11 cellular contexts compared by ENCODE assay signal in the genomic region with DNA sequence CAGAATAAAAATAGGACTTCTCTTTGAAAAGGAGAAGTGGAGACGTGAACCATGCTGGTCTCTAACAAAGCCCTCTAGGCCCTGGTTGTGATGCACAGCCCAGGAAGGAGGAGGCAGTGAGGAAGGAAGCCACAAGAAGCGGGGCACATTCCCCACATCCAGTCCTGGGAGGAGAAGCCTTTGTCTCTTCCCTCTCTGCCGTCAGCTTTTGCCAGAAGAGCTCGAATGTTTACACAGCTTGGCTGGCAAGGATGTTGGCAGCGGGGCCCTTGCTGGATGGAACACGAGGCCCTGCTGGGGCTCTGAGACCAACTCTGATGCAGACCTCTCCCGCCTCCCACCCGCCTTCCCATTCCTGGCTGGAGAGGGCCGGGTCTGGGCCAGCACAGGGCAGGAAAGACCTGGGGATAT.
DNase-seq lines count a peak whose midpoint lies in the region; ATAC-seq and TF ChIP-seq lines count a peak whose summit lies in the region.
"Had no signal": no experiment of that assay in that cellular context is flagged by ENCODE, and none has a peak within 500 bp of the region (broad histone marks: within the 10 kb centered on the region; RNA-seq: fewer than 3 reads in every experiment).

No MANE protein-coding gene starts in this region.

- peaks cover 13% of the 10 kb centered on the region for H3K4me1 Mint-ChIP-seq in endodermal cell
- H3K4me1 Mint-ChIP-seq in activated CD8-positive, alpha-beta memory T cell treated with anti-CD3 and anti-CD28 coated beads, Interleukin-2, amount 10 ng/mL, durations not matched to agents 7 days and 5 days = no peaks in the 10 kb centered on the region
- no peaks in the 10 kb centered on the region for H3K4me1 Mint-ChIP-seq in natural killer cell treated with Interleukin-12 subunit alpha and Interleukin-12 subunit beta and Interleukin-15 and Interleukin-18, amount 100 ng/mL, for 72 hours (ENCODE audit: low read depth in 2 of 2)
- H3K4me1 Mint-ChIP-seq: activated naive CD8-positive, alpha-beta T cell treated with anti-CD3 and anti-CD28 coated beads, Interleukin-2, amount 10 ng/mL, durations not matched to agents 7 days and 5 days had no signal

- no peak overlapping the region for H3K9ac ChIP-seq in endodermal cell (ENCODE audit: extremely low read depth, low read length, poor library complexity, severe bottlenecking)

- H3K36me3 Mint-ChIP-seq in endodermal cell (ENCODE audit: low read depth) = no peaks in the 10 kb centered on the region
- no peaks in the 10 kb centered on the region for H3K36me3 Mint-ChIP-seq in activated CD8-positive, alpha-beta memory T cell treated with anti-CD3 and anti-CD28 coated beads, Interleukin-2, amount 10 ng/mL, durations not matched to agents 7 days and 5 days
- no peaks in the 10 kb centered on the region for H3K36me3 Mint-ChIP-seq in natural killer cell treated with Interleukin-12 subunit alpha and Interleukin-12 subunit beta and Interleukin-15 and Interleukin-18, amount 100 ng/mL, for 72 hours
- H3K36me3 Mint-ChIP-seq: activated naive CD8-positive, alpha-beta T cell treated with anti-CD3 and anti-CD28 coated beads, Interleukin-2, amount 10 ng/mL, durations not matched to agents 7 days and 5 days had no signal

- CTCF ChIA-PET in activated CD8-positive, alpha-beta memory T cell treated with anti-CD3 and anti-CD28 coated beads, Interleukin-2, amount 10 ng/mL, durations not matched to agents 7 days and 5 days (lab: Charles Lee) = no interaction called here

- no peak overlapping the region for H3K27ac Mint-ChIP-seq in endodermal cell
- H3K27ac Mint-ChIP-seq in activated CD8-positive, alpha-beta memory T cell treated with anti-CD3 and anti-CD28 coated beads, Interleukin-2, amount 10 ng/mL, durations not matched to agents 7 days and 5 days = no peak overlapping the region
- H3K27ac Mint-ChIP-seq in natural killer cell treated with Interleukin-12 subunit alpha and Interleukin-12 subunit beta and Interleukin-15 and Interleukin-18, amount 100 ng/mL, for 72 hours = no peak overlapping the region
- H3K27ac Mint-ChIP-seq: activated naive CD8-positive, alpha-beta T cell treated with anti-CD3 and anti-CD28 coated beads, Interleukin-2, amount 10 ng/mL, durations not matched to agents 7 days and 5 days had no signal

- H3K9me3 ChIP-seq in endodermal cell (ENCODE audit: control insufficient read depth, low read length) (no peaks in the 10 kb centered on the region), prostate gland (no peaks in the 10 kb centered on the region)
- H3K9me3 ChIP-seq: tibial nerve had no signal

- H3K4me1 ChIP-seq in endodermal cell (ENCODE audit: control insufficient read depth, insufficient read depth, low read length) = peaks cover 8% of the 10 kb centered on the region
- no peaks in the 10 kb centered on the region for H3K4me1 ChIP-seq in prostate gland (replicated peaks)
- H3K4me1 ChIP-seq: tibial nerve had no signal

- H3K9me3 Mint-ChIP-seq in endodermal cell = no peaks in the 10 kb centered on the region
- no peaks in the 10 kb centered on the region for H3K9me3 Mint-ChIP-seq in activated CD8-positive, alpha-beta memory T cell treated with anti-CD3 and anti-CD28 coated beads, Interleukin-2, amount 10 ng/mL, durations not matched to agents 7 days and 5 days (ENCODE audit: low read depth)
- H3K9me3 Mint-ChIP-seq in natural killer cell treated with Interleukin-12 subunit alpha and Interleukin-12 subunit beta and Interleukin-15 and Interleukin-18, amount 100 ng/mL, for 72 hours = no peaks in the 10 kb centered on the region
- H3K9me3 Mint-ChIP-seq: activated naive CD8-positive, alpha-beta T cell treated with anti-CD3 and anti-CD28 coated beads, Interleukin-2, amount 10 ng/mL, durations not matched to agents 7 days and 5 days had no signal

- 85 to 87% methylated on average over 6 to 9 of the region's 9 CpGs for WGBS in endodermal cell (ENCODE audit: insufficient coverage in 1 of 2, insufficient read length in 1 of 2), 2 experiments
- WGBS in prostate gland = 30% methylated on average over 9 of the region's 9 CpGs

- no peak for ATAC-seq in activated CD8-positive, alpha-beta memory T cell treated with anti-CD3 and anti-CD28 coated beads, Interleukin-2, amount 10 ng/mL, durations not matched to agents 7 days and 5 days
- ATAC-seq in HG02884 (IDR thresholded peaks at IDR 0.05; ENCODE audit: unreplicated experiment) = no peak
- ATAC-seq in GM21717 (IDR thresholded peaks at IDR 0.05; ENCODE audit: unreplicated experiment) = no peak
- no peak for ATAC-seq in natural killer cell treated with Interleukin-12 subunit alpha and Interleukin-12 subunit beta and Interleukin-15 and Interleukin-18, amount 100 ng/mL, for 72 hours

- peaks cover 3% of the 10 kb centered on the region for H3K27me3 Mint-ChIP-seq in endodermal cell (ENCODE audit: insufficient read depth)
- peaks cover 13% of the 10 kb centered on the region for H3K27me3 Mint-ChIP-seq in activated CD8-positive, alpha-beta memory T cell treated with anti-CD3 and anti-CD28 coated beads, Interleukin-2, amount 10 ng/mL, durations not matched to agents 7 days and 5 days
- H3K27me3 Mint-ChIP-seq in natural killer cell treated with Interleukin-12 subunit alpha and Interleukin-12 subunit beta and Interleukin-15 and Interleukin-18, amount 100 ng/mL, for 72 hours = peaks cover 22 to 52% of the 10 kb centered on the region in 2 donors

- H3K27me3 ChIP-seq in endodermal cell (ENCODE audit: control insufficient read depth, insufficient read depth, low read length, poor library complexity, severe bottlenecking) (peaks cover 4% of the 10 kb centered on the region), prostate gland (replicated peaks; ENCODE audit: insufficient read depth) (no peaks in the 10 kb centered on the region)
- H3K27me3 ChIP-seq: tibial nerve had no signal

- no peak overlapping the region for H3K4me3 Mint-ChIP-seq in endodermal cell
- no peak overlapping the region for H3K4me3 Mint-ChIP-seq in activated CD8-positive, alpha-beta memory T cell treated with anti-CD3 and anti-CD28 coated beads, Interleukin-2, amount 10 ng/mL, durations not matched to agents 7 days and 5 days
- H3K4me3 Mint-ChIP-seq in natural killer cell treated with Interleukin-12 subunit alpha and Interleukin-12 subunit beta and Interleukin-15 and Interleukin-18, amount 100 ng/mL, for 72 hours = no peak overlapping the region
- H3K4me3 Mint-ChIP-seq: activated naive CD8-positive, alpha-beta T cell treated with anti-CD3 and anti-CD28 coated beads, Interleukin-2, amount 10 ng/mL, durations not matched to agents 7 days and 5 days had no signal

- intact Hi-C loops in prostate gland (cut with DNase I) = no loop called here

- peak; percentile 9 for DNase-seq in Daoy (ENCODE audit: low read depth)
- DNase-seq in NCI-H345 (lab: John Stamatoyannopoulos, UW) = peak; percentile 45
- peak; percentile 46 for DNase-seq in endodermal cell
- peak; percentile 87 for DNase-seq in prostate gland (ENCODE audit: low spot score)
- no peak for DNase-seq in activated CD8-positive, alpha-beta memory T cell treated with anti-CD3 and anti-CD28 coated beads, Interleukin-2, amount 10 ng/mL, durations not matched to agents 7 days and 5 days
- no peak for DNase-seq in natural killer cell treated with Interleukin-12 subunit alpha and Interleukin-12 subunit beta and Interleukin-15 and Interleukin-18, amount 100 ng/mL, for 72 hours (ENCODE audit: low spot score)
- DNase-seq: activated naive CD8-positive, alpha-beta T cell treated with anti-CD3 and anti-CD28 coated beads, Interleukin-2, amount 10 ng/mL, durations not matched to agents 7 days and 5 days; mesenchymal stem cell had no signal

- H3K4me3 ChIP-seq in endodermal cell (ENCODE audit: low read length) (no peak overlapping the region), prostate gland (no peak overlapping the region)
- H3K4me3 ChIP-seq: tibial nerve had no signal

- H3K36me3 ChIP-seq in endodermal cell (ENCODE audit: control insufficient read depth, insufficient read depth, low read length) (no peaks in the 10 kb centered on the region), prostate gland (no peaks in the 10 kb centered on the region)
- H3K36me3 ChIP-seq: tibial nerve had no signal

- no peak overlapping the region for H3K27ac ChIP-seq in endodermal cell (ENCODE audit: low read depth, low read length)
- H3K27ac ChIP-seq in prostate gland = no peak overlapping the region

- no peak for TF ChIP-seq CTCF in endodermal cell (conservative IDR thresholded peaks at IDR 0.05)
- TF ChIP-seq CTCF in prostate gland (IDR thresholded peaks at IDR 0.05) = no peak

- TF ChIP-seq POLR2A in prostate gland (IDR thresholded peaks at IDR 0.05) = no peak

Comparison
In these comparisons a context has a peak if more than half of its experiments do, and no peak if none do; other contexts are left out.
1. DNase-seq: peak in Daoy (single experiment), NCI-H345 (single experiment), endodermal cell (single experiment) and prostate gland (single experiment); none in activated CD8-positive, alpha-beta memory T cell treated with anti-CD3 and anti-CD28 coated beads, Interleukin-2, amount 10 ng/mL, durations not matched to agents 7 days and 5 days (single experiment) and natural killer cell treated with Interleukin-12 subunit alpha and Interleukin-12 subunit beta and Interleukin-15 and Interleukin-18, amount 100 ng/mL, for 72 hours (single experiment).